ENCODE assay signal across 16 cellular contexts in genomic region chr4:22552802-22553201, GRCh38.
"Had no signal": no experiment of that assay in that cellular context is flagged by ENCODE, and none has a peak within 500 bp of the region (broad histone marks: within the 10 kb centered on the region; RNA-seq: fewer than 3 reads in every experiment).

No MANE protein-coding gene starts in this region.

- H3K9me3 ChIP-seq: pancreas, stomach, thoracic aorta had no signal

- H3K36me3 ChIP-seq: cardiac muscle cell, heart left ventricle, left ventricle myocardium inferior, pancreas, stomach, thoracic aorta had no signal

- H3K27ac ChIP-seq: cardiac muscle cell, heart left ventricle, left ventricle myocardium inferior, pancreas, stomach, thoracic aorta had no signal

- H3K4me3 ChIP-seq: cardiac muscle cell, heart left ventricle, left ventricle myocardium inferior, pancreas, stomach, thoracic aorta had no signal

- ATAC-seq: activated T-helper 17 cell treated with anti-CD3 and anti-CD28 coated beads, Interleukin-2, amount 50 U/mL, for 72 hours; heart left ventricle; pancreas had no signal

- DNase-seq: activated CD4-positive, alpha-beta T cell treated with anti-CD3 and anti-CD28 coated beads for 48 hours; activated naive CD4-positive, alpha-beta T cell treated with anti-CD3 and anti-CD28 coated beads for 36 hours; activated T-cell treated with anti-CD3 and anti-CD28 coated beads for 4 hours; heart left ventricle; kidney; left ventricle myocardium inferior; pancreas; stimulated activated CD4-positive, alpha-beta T cell treated with anti-CD3 and anti-CD28 coated beads, Interleukin-15, amount 100 ng/mL, for 24 hours; stomach had no signal

- FAIRE-seq: colon, endothelial cell of umbilical vein, frontal cortex, kidney, pancreas, urothelium cell line had no signal

- H3K27me3 ChIP-seq: cardiac muscle cell, heart left ventricle, pancreas, stomach had no signal

- H3K4me1 ChIP-seq: heart left ventricle, left ventricle myocardium inferior, pancreas, stomach had no signal
